Comparison of ENCODE assay signal across 22 cellular contexts in the genomic region with DNA sequence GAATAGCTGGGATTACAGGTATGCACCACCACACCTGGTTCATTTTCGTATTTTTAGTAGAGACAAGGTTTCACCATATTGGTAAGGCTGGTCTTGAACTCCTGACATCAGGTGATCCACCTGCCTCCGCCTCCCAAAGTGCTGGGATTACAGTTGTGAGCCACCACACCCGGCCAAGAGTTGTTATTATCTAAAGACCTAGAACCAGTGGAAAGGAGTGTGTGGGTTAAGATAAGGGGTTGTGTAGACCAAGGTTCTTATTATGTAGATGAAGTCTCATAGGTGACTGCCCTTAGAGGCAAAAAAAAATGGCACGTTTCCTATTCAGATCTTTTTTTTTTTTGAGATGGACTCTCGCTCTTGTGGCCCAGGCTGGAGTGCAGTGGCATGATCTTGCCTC. TPM values are rescaled to one million over a fixed set of nuclear protein-coding genes. Genes with fewer than 3 reads are reported as not detected.
A peak's percentile ranks its signal among the peaks of the same experiment; 100 is the strongest.
DNase-seq lines count a peak whose midpoint lies in the region; ATAC-seq, FAIRE-seq and TF ChIP-seq lines count a peak whose summit lies in the region.
"Had no signal": no experiment of that assay in that cellular context is flagged by ENCODE, and none has a peak within 500 bp of the region (broad histone marks: within the 10 kb centered on the region; RNA-seq: fewer than 3 reads in every experiment).

No MANE protein-coding gene starts in this region.

- H3K4me3 Mint-ChIP-seq in H9 (no peak overlapping the region), type B pancreatic cell (no peak overlapping the region)
- no peak overlapping the region for H3K4me3 Mint-ChIP-seq in stimulated activated memory B cell treated with anti-CD40 and anti-IgM and Interleukin-4, amounts not matched to agents 10 μg/mL and 1 μg/mL and 100 μg/mL, for 72 hours
- H3K4me3 Mint-ChIP-seq: CD14-positive monocyte; CD4-positive, alpha-beta memory T cell had no signal

- H4K5ac ChIP-seq in H9 (ENCODE audit: insufficient read length, low read depth, low read length): no peak overlapping the region

- H3K36me3 Mint-ChIP-seq in H9 (ENCODE audit: insufficient read depth in 1 of 3, low read depth in 3 of 3): peaks cover 1 to 20% (median 3%) of the 10 kb centered on the region in 3 experiments; a peak in 4 of 7 replicates
- no peaks in the 10 kb centered on the region for H3K36me3 Mint-ChIP-seq in type B pancreatic cell
- H3K36me3 Mint-ChIP-seq in stimulated activated memory B cell treated with anti-CD40 and anti-IgM and Interleukin-4, amounts not matched to agents 10 μg/mL and 1 μg/mL and 100 μg/mL, for 72 hours: no peaks in the 10 kb centered on the region
- H3K36me3 Mint-ChIP-seq: CD14-positive monocyte; CD4-positive, alpha-beta memory T cell had no signal

- H3K23ac ChIP-seq in H9 (ENCODE audit: insufficient read length, low read depth, low read length): no peak overlapping the region

- H3T11ph ChIP-seq in H9 (ENCODE audit: low read length): no peak overlapping the region

- peaks cover 5% of the 10 kb centered on the region for H3K23me2 ChIP-seq in H9 (ENCODE audit: insufficient read length, low read depth, low read length, poor library complexity, severe bottlenecking)

- H4K91ac ChIP-seq in H9 (ENCODE audit: insufficient read length, low read depth, low read length): no peak overlapping the region

- H2BK5ac ChIP-seq in H9 (ENCODE audit: insufficient read length, low read length): no peak overlapping the region

- no peaks in the 10 kb centered on the region for H4K20me1 ChIP-seq in H9 (ENCODE audit: control insufficient read depth, insufficient read depth, insufficient read length)
- H4K20me1 ChIP-seq: BLaER1 had no signal

- H3K9me3 ChIP-seq in H9 (ENCODE audit: control insufficient read depth, low read depth, low read length): no peaks in the 10 kb centered on the region
- no peaks in the 10 kb centered on the region for H3K9me3 ChIP-seq in iPS-18a (ENCODE audit: control insufficient read depth, low read depth, low read length)
- H3K9me3 ChIP-seq: HAP-1 had no signal

- no peak for TF ChIP-seq POLR2A in H54 (IDR thresholded peaks at IDR 0.05; ENCODE audit: low read depth, low read length)

- H3K4me1 ChIP-seq in H9 (ENCODE audit: insufficient read depth, low read length) (peaks cover 11% of the 10 kb centered on the region; the same call in 1 of the 2 replicates), iPS-18a (ENCODE audit: control insufficient read depth, low read depth, low read length) (peaks cover 35% of the 10 kb centered on the region)

- no peaks in the 10 kb centered on the region for H3K36me3 ChIP-seq in iPS-18a (ENCODE audit: control insufficient read depth, low read depth, low read length)
- H3K36me3 ChIP-seq: BLaER1, HAP-1 had no signal

- no peak overlapping the region for H2AK5ac ChIP-seq in H9 (ENCODE audit: insufficient read length, low read length)

- no peak overlapping the region for H2BK20ac ChIP-seq in H9 (ENCODE audit: low read depth, low read length, poor library complexity, severe bottlenecking)

- no CpG with 5 or more reads among the region's 5 CpGs for WGBS in H9 (ENCODE audit: extremely low coverage, insufficient read length, low lambda C conversion rate)

- no peak for FAIRE-seq in H54 (lab: Jason Lieb, UNC)
- FAIRE-seq: GM12878 had no signal

- no peak overlapping the region for H2AFZ ChIP-seq in H9 (ENCODE audit: low read length)
- H2AFZ ChIP-seq: GM23248 had no signal

- no peak for ATAC-seq in stimulated activated memory B cell treated with anti-CD40 and anti-IgM and Interleukin-4, amounts not matched to agents 10 μg/mL and 1 μg/mL and 100 μg/mL, for 72 hours
- ATAC-seq in GM19035 (IDR thresholded peaks at IDR 0.05; ENCODE audit: unreplicated experiment): no peak
- ATAC-seq: GM12878 had no signal

- no peaks in the 10 kb centered on the region for H3K79me2 ChIP-seq in H9 (ENCODE audit: insufficient read depth, low read length)

- no peak overlapping the region for H3K14ac ChIP-seq in H9 (ENCODE audit: insufficient read depth, low read length)

- intact Hi-C loops in posterior vena cava (cut with DNase I): no loop called here

- no peak overlapping the region for H4K8ac ChIP-seq in H9 (replicated peaks; ENCODE audit: insufficient read length, low read depth, low read length)

- no peaks in the 10 kb centered on the region for H3K27me3 ChIP-seq in H9 (ENCODE audit: insufficient read depth, low read length)
- no peaks in the 10 kb centered on the region for H3K27me3 ChIP-seq in iPS-18a (ENCODE audit: control insufficient read depth, insufficient read depth, low read length)
- H3K27me3 ChIP-seq: BLaER1 had no signal

- H3K56ac ChIP-seq in H9 (ENCODE audit: insufficient read length, low read depth, low read length): no peak overlapping the region

- DNase-seq in H9: no peak
- DNase-seq in OCI-M1 (lab: John Stamatoyannopoulos, UW): peak; percentile 15
- DNase-seq in type B pancreatic cell (ENCODE audit: extremely low spot score, unreplicated experiment): no peak
- DNase-seq in posterior vena cava (ENCODE audit: low spot score): no peak
- no peak for DNase-seq in H54 (ENCODE audit: insufficient read length, low spot score)
- DNase-seq: 8988T; CD4-positive, alpha-beta memory T cell; DMS153; DND-41; EL; GM23248; IMR-90; KBM-7 had no signal

- no peak overlapping the region for H2BK15ac ChIP-seq in H9 (ENCODE audit: low read depth, low read length)

- H2BK12ac ChIP-seq in H9 (ENCODE audit: insufficient read length, low read depth, low read length): no peak overlapping the region

- H3K27ac ChIP-seq in H9 (ENCODE audit: insufficient read length, low read depth, low read length) (no peak overlapping the region), iPS-18a (ENCODE audit: low read length) (peak overlapping the region; percentile 86)
- H3K27ac ChIP-seq: BLaER1, GM23248 had no signal

- no peaks in the 10 kb centered on the region for H3K27me3 Mint-ChIP-seq in H9 (ENCODE audit: low read depth)
- no peaks in the 10 kb centered on the region for H3K27me3 Mint-ChIP-seq in type B pancreatic cell
- no peaks in the 10 kb centered on the region for H3K27me3 Mint-ChIP-seq in stimulated activated memory B cell treated with anti-CD40 and anti-IgM and Interleukin-4, amounts not matched to agents 10 μg/mL and 1 μg/mL and 100 μg/mL, for 72 hours
- H3K27me3 Mint-ChIP-seq: CD4-positive, alpha-beta memory T cell had no signal

- no peak overlapping the region for H3K9ac ChIP-seq in H9 (ENCODE audit: extremely low read depth, insufficient read length, low read length)
- H3K9ac ChIP-seq in iPS-18a (ENCODE audit: low read length): no peak overlapping the region
- H3K9ac ChIP-seq: BLaER1, GM23248 had no signal

- H3K4ac ChIP-seq in H9 (ENCODE audit: low read depth, low read length): no peak overlapping the region

- TF ChIP-seq CTCF in H9 (conservative IDR thresholded peaks at IDR 0.05) (no peak), type B pancreatic cell (conservative IDR thresholded peaks at IDR 0.05) (no peak)

- H3K9me3 Mint-ChIP-seq in H9: peaks cover 11% of the 10 kb centered on the region in 2 experiments
- peaks cover 4% of the 10 kb centered on the region for H3K9me3 Mint-ChIP-seq in type B pancreatic cell
- H3K9me3 Mint-ChIP-seq in stimulated activated memory B cell treated with anti-CD40 and anti-IgM and Interleukin-4, amounts not matched to agents 10 μg/mL and 1 μg/mL and 100 μg/mL, for 72 hours: peaks cover 2% of the 10 kb centered on the region
- H3K9me3 Mint-ChIP-seq: CD4-positive, alpha-beta memory T cell had no signal

- no peak overlapping the region for H3K4me3 ChIP-seq in iPS-18a (ENCODE audit: low read length)
- H3K4me3 ChIP-seq: BLaER1, GM12878, GM23248, HAP-1 had no signal

- peak overlapping the region; percentile 92 to 99 (median 98); a peak in 6 of 7 replicates for H3K27ac Mint-ChIP-seq in H9
- H3K27ac Mint-ChIP-seq in type B pancreatic cell: peak overlapping the region; percentile 91
- no peak overlapping the region for H3K27ac Mint-ChIP-seq in stimulated activated memory B cell treated with anti-CD40 and anti-IgM and Interleukin-4, amounts not matched to agents 10 μg/mL and 1 μg/mL and 100 μg/mL, for 72 hours
- H3K27ac Mint-ChIP-seq: CD4-positive, alpha-beta memory T cell had no signal

- H2BK120ac ChIP-seq in H9 (ENCODE audit: low read depth, low read length, poor library complexity, severe bottlenecking): no peak overlapping the region

- no peaks in the 10 kb centered on the region for H3K79me1 ChIP-seq in H9 (ENCODE audit: insufficient read depth, low read depth, low read length, poor library complexity, severe bottlenecking)

- no peak overlapping the region for H3K4me2 ChIP-seq in H9 (ENCODE audit: insufficient read depth, insufficient read length, low read length)
- H3K4me2 ChIP-seq: BLaER1 had no signal

- no peak overlapping the region for H3K18ac ChIP-seq in H9 (ENCODE audit: insufficient read length, low read depth, low read length)

- H3K4me1 Mint-ChIP-seq in H9: peaks cover 53 to 67% of the 10 kb centered on the region in 2 experiments
- H3K4me1 Mint-ChIP-seq in type B pancreatic cell (ENCODE audit: unreplicated experiment): peaks cover 10% of the 10 kb centered on the region
- peaks cover 16% of the 10 kb centered on the region for H3K4me1 Mint-ChIP-seq in stimulated activated memory B cell treated with anti-CD40 and anti-IgM and Interleukin-4, amounts not matched to agents 10 μg/mL and 1 μg/mL and 100 μg/mL, for 72 hours

RNA-seq across cellular contexts. Expression of a gene that starts 21.8 kb away (rescaled TPM):
- total RNA-seq in H9 (2021) (not detected in 2 replicates), type B pancreatic cell (ENCODE audit: low replicate concordance) (not detected in 2 replicates), posterior vena cava (not detected)
- total RNA-seq: A673; CD4-positive, alpha-beta memory T cell; G401; GM12878; GM23248; IMR-90 had no signal

RNA-seq across cellular contexts. Expression of a gene that starts 40.7 kb away (rescaled TPM):
- 0.13 and 0.20 TPM in 2 replicates for total RNA-seq in H9 (2021)
- 0.10 TPM in 2 replicates for total RNA-seq in type B pancreatic cell (ENCODE audit: low replicate concordance)
- 1 to 10 TPM; 5.3 to 7.4 TPM for total RNA-seq in posterior vena cava
- total RNA-seq: A673; CD4-positive, alpha-beta memory T cell; G401; GM23248; IMR-90 had no signal
